Comparison of ENCODE assay signal across 17 cellular contexts in genomic region chr20:25495189-25495824, GRCh38.
A peak's percentile ranks its signal among the peaks of the same experiment; 100 is the strongest.
DNase-seq lines count a peak whose midpoint lies in the region; ATAC-seq, FAIRE-seq and TF ChIP-seq lines count a peak whose summit lies in the region.
"Had no signal": no experiment of that assay in that cellular context is flagged by ENCODE, and none has a peak within 500 bp of the region (broad histone marks: within the 10 kb centered on the region; RNA-seq: fewer than 3 reads in every experiment).

No MANE protein-coding gene starts in this region.

- intact Hi-C loops in HepG2 (cut with micrococcal nuclease; ENCODE audit: unreplicated experiment) = no loop called here
- intact Hi-C loops in right lobe of liver (cut with DNase I) = loop anchor here in 1 of 2 donors (10.0 kb wide), 2 partner anchors 71 to 79 kb away; no protein-coding TSS in a partner anchor
- intact Hi-C loops in kidney (cut with DNase I) = no loop called here

- TF ChIP-seq EP300 in HepG2 (IDR thresholded peaks at IDR 0.05; ENCODE audit: low read depth in 2 of 2, low read length in 2 of 2) = no peak
- no peak for TF ChIP-seq EP300 in HepG2 (CRISPR knock-in tag; IDR thresholded peaks at IDR 0.05; ENCODE audit: borderline replicate concordance)

- no peaks in the 10 kb centered on the region for H4K20me1 ChIP-seq in HepG2 (ENCODE audit: insufficient read depth, low read length)

- no peak overlapping the region for H3K27ac ChIP-seq in HepG2 (ENCODE audit: extremely low read length, insufficient read depth, low read length)
- no peak overlapping the region for H3K27ac ChIP-seq in right lobe of liver
- H3K27ac ChIP-seq in kidney (ENCODE audit: low read depth in 2 of 2, low read length in 2 of 2) = no peak overlapping the region
- H3K27ac ChIP-seq: HL-60, Peyer's patch had no signal

- no peak overlapping the region for H2AFZ ChIP-seq in HepG2 (ENCODE audit: low read length)

- H3K27me3 ChIP-seq in HepG2 (ENCODE audit: control insufficient read depth in 1 of 2, insufficient read depth in 2 of 2, low read length in 2 of 2) (no peaks in the 10 kb centered on the region), right lobe of liver (no peaks in the 10 kb centered on the region)
- H3K27me3 ChIP-seq: Peyer's patch had no signal

- H3K4me3 ChIP-seq in HepG2 (replicated peaks in 1 of 3; ENCODE audit: insufficient read depth in 1 of 3, low read depth in 2 of 3, low read length in 3 of 3) (no peak overlapping the region), right lobe of liver (no peak overlapping the region), kidney (ENCODE audit: low read length in 2 of 2) (no peak overlapping the region)
- H3K4me3 ChIP-seq: HAP-1, Peyer's patch had no signal

- in situ Hi-C loops in HepG2 (cut with HindIII; ENCODE audit: extremely low pct_ligation_motif_present, low pct_unique_long_range_greater_than_20kb) = no loop called here

- ATAC-seq in HepG2 (no peak), right lobe of liver (no peak)
- ATAC-seq: SK-N-SH treated with all-trans-retinoic acid at 6 μM for 48 hours had no signal

- WGBS in HepG2 (ENCODE audit: low lambda C conversion rate) = 93% methylated on average over 18 of the region's 18 CpGs
- WGBS in right lobe of liver (ENCODE audit: insufficient coverage, low coverage, low lambda C conversion rate, missing lambda C conversion rate) = 85% methylated on average over 3 of the region's 18 CpGs

- H3K4me1 ChIP-seq in HepG2 (ENCODE audit: insufficient read depth, low read length) = no peaks in the 10 kb centered on the region
- peaks cover 0 to 7% (median 0%) of the 10 kb centered on the region in 4 donors for H3K4me1 ChIP-seq in right lobe of liver
- no peaks in the 10 kb centered on the region for H3K4me1 ChIP-seq in kidney (ENCODE audit: control insufficient read depth in 1 of 2, insufficient read depth in 1 of 2, low read depth in 1 of 2, low read length in 2 of 2)
- H3K4me1 ChIP-seq: HAP-1, Peyer's patch had no signal

- no peak overlapping the region for H3K9ac ChIP-seq in HepG2 (ENCODE audit: insufficient read depth, low read depth, low read length)
- no peak overlapping the region for H3K9ac ChIP-seq in kidney (ENCODE audit: low read length in 2 of 2)

- TF ChIP-seq RAD21 in HepG2 (CRISPR knock-in tag; IDR thresholded peaks at IDR 0.05) = no peak

- H3K36me3 ChIP-seq in HepG2 (replicated peaks in 1 of 2; ENCODE audit: control insufficient read depth in 1 of 2, insufficient read depth in 2 of 2, low read length in 2 of 2) (peaks cover 24 to 29% of the 10 kb centered on the region in 2 experiments), right lobe of liver (no peaks in the 10 kb centered on the region), kidney (ENCODE audit: control insufficient read depth in 1 of 2, insufficient read depth in 2 of 2, low read length in 2 of 2) (peaks cover 4 to 31% of the 10 kb centered on the region in 2 donors)
- H3K36me3 ChIP-seq: HAP-1, Peyer's patch had no signal

- no peaks in the 10 kb centered on the region for H3K9me3 ChIP-seq in HepG2 (ENCODE audit: low read length)
- H3K9me3 ChIP-seq in right lobe of liver = no peaks in the 10 kb centered on the region
- H3K9me3 ChIP-seq in kidney (ENCODE audit: control insufficient read depth in 1 of 2, low read length in 2 of 2) = no peaks in the 10 kb centered on the region
- H3K9me3 ChIP-seq: HAP-1, Peyer's patch had no signal

- no peak for DNase-seq in HepG2 (ENCODE audit: low spot score)
- no peak for DNase-seq in right lobe of liver
- peak; percentile 21 for DNase-seq in NCI-H1092 treated with DMSO at 0.1 percent for 48 hours (lab: John Stamatoyannopoulos, UW)
- peak; percentile 60 for DNase-seq in kidney
- no peak for DNase-seq in NCI-H2227 (lab: John Stamatoyannopoulos, UW; ENCODE audit: unreplicated experiment)
- DNase-seq in NCI-H748 treated with DMSO at 0.1 percent for 48 hours (lab: John Stamatoyannopoulos, UW) = no peak
- no peak for DNase-seq in NK-92 treated with Interleukin-12 subunit alpha and Interleukin-12 subunit beta, amount 100 ng/mL, for 24 hours (lab: John Stamatoyannopoulos, UW)
- DNase-seq: CD4-positive, CD25-positive, alpha-beta regulatory T cell; MV-4-11; NCI-H2081 treated with DMSO at 0.1 percent for 48 hours; NCI-H82; Peyer's patch; SHP77 treated with DMSO at 0.1 percent for 48 hours had no signal

- BruUV-seq in HepG2 (replicated peaks; lab: Mats Ljungman, UMichigan) = no TSS peak

- FAIRE-seq in HepG2 (lab: Jason Lieb, UNC) = no peak
- no peak for FAIRE-seq in kidney (lab: Jason Lieb, UNC)
- FAIRE-seq: HTR-8/SVneo had no signal

- H3K79me2 ChIP-seq in HepG2 (ENCODE audit: insufficient read depth, low read length) = no peaks in the 10 kb centered on the region

- no peak overlapping the region for H3K4me2 ChIP-seq in HepG2 (ENCODE audit: low read depth, low read length)

- TF ChIP-seq CTCF in HepG2 (CRISPR knock-in tag; IDR thresholded peaks at IDR 0.05) (no peak), right lobe of liver (IDR thresholded peaks at IDR 0.05) (no peak), kidney (IDR thresholded peaks at IDR 0.05; ENCODE audit: borderline replicate concordance, extremely low read depth, insufficient read depth) (no peak)

- CTCF ChIA-PET in HepG2 (lab: Yijun Ruan, JAX; ENCODE audit: low intra/inter-chr PET ratio, low total read pairs) = no interaction called here

- POLR2A ChIA-PET in HepG2 (lab: Yijun Ruan, JAX) = interaction anchor here (1.8 kb wide), 1 partner anchor 12 kb away, joined by 8 read pairs; no protein-coding TSS in a partner anchor

- TF ChIP-seq POLR2A in HepG2 (IDR thresholded peaks at IDR 0.05; ENCODE audit: insufficient read depth in 1 of 2, low read depth in 2 of 2, low read length in 2 of 2) (no peak), right lobe of liver (IDR thresholded peaks at IDR 0.05) (no peak)

TF ChIP-seq in HepG2, 621 proteins besides CTCF, POLR2A, EP300 and RAD21 (continues in another document):
- TF ChIP-seq BRF2 (CRISPR knock-in tag; IDR thresholded peaks at IDR 0.05) (no peak), ZNF839 (CRISPR knock-in tag; IDR thresholded peaks at IDR 0.05; ENCODE audit: borderline replicate concordance) (no peak), HNF1B (CRISPR knock-in tag; IDR thresholded peaks at IDR 0.05) (no peak), PITX1 (CRISPR knock-in tag; IDR thresholded peaks at IDR 0.05) (0 out of 2 replicates have a peak, but pooled peaks have one; percentile 30), CBX1 (IDR thresholded peaks at IDR 0.05; ENCODE audit: low read depth) (no peak), CSRNP2 (CRISPR knock-in tag; conservative IDR thresholded peaks at IDR 0.05; ENCODE audit: low read depth) (no peak), ZBTB26 (CRISPR knock-in tag; IDR thresholded peaks at IDR 0.05; ENCODE audit: borderline replicate concordance) (no peak)

Comparison
In these comparisons a context has a peak if more than half of its experiments do, and no peak if none do; other contexts are left out.
1. DNase-seq: peak in NCI-H1092 treated with DMSO at 0.1 percent for 48 hours (single experiment) and kidney (single experiment); none in HepG2 (single experiment), right lobe of liver (0 of 3), NCI-H2227 (single experiment), NCI-H748 treated with DMSO at 0.1 percent for 48 hours (single experiment) and NK-92 treated with Interleukin-12 subunit alpha and Interleukin-12 subunit beta, amount 100 ng/mL, for 24 hours (single experiment).